In the genomic region with DNA sequence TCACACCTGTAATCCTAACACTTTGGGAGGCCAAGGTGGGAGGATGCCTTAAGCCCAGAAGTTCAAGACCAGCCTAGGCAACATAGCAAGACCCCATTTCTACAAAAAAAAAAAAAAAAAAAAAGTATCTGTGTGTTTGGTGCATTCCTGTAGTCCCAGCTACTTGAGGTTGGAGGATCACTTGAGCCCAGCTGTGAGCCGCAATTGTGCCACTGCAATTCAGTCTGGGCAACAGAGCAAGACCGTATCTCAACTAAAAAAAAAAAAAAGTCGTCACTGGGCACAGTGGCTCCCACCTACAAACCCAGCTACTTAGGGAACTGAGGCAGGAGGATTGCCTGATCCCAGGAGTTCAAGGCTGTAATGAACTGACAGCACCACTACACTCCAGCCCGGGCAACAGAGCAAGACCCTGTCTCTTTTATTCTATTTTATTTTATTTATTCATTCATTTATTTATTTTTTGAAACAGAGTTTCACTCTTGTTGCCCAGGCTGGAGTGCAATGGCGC, we compare ENCODE assay signal across 25 cellular contexts.
"Had no signal": no experiment of that assay in that cellular context is flagged by ENCODE, and none has a peak within 500 bp of the region (broad histone marks: within the 10 kb centered on the region; RNA-seq: fewer than 3 reads in every experiment).

No MANE protein-coding gene starts in this region.

- H3K9me3 Mint-ChIP-seq: dendritic cell treated with granulocyte-macrophage colony-stimulating factor and Interleukin-4, amounts not matched to agents 40 ng/mL and 50 ng/mL, for 4 days; effector memory CD8-positive, alpha-beta T cell; endodermal cell; mesothelial cell of epicardium had no signal

- H3K4me1 ChIP-seq: colonic mucosa, lower lobe of right lung had no signal

- H3K4me1 Mint-ChIP-seq: mesothelial cell of epicardium had no signal

- H3K4me3 Mint-ChIP-seq: dendritic cell treated with granulocyte-macrophage colony-stimulating factor and Interleukin-4, amounts not matched to agents 40 ng/mL and 50 ng/mL, for 4 days; effector memory CD8-positive, alpha-beta T cell; endodermal cell; mesothelial cell of epicardium had no signal

- H3K27me3 ChIP-seq: colonic mucosa, esophagus squamous epithelium, gastrocnemius medialis, heart right ventricle, left lung had no signal

- H3K9me3 ChIP-seq: colonic mucosa, esophagus squamous epithelium, gastrocnemius medialis, left lung, lower lobe of right lung, mucosa of descending colon had no signal

- H3K27ac Mint-ChIP-seq: endodermal cell, mesothelial cell of epicardium had no signal

- ATAC-seq: effector memory CD8-positive, alpha-beta T cell; gastrocnemius medialis; heart right ventricle; left lung; left ventricle myocardium superior; lower lobe of right lung; mucosa of descending colon had no signal

- H3K27me3 Mint-ChIP-seq: effector memory CD8-positive, alpha-beta T cell had no signal

- DNase-seq: colonic mucosa; cortex of kidney; effector CD8-positive, alpha-beta T cell; effector memory CD8-positive, alpha-beta T cell; endodermal cell; erythroblast; esophagus squamous epithelium; foreskin fibroblast; foreskin melanocyte; gastrocnemius medialis; glutamatergic neuron; heart right ventricle; hippocampal formation; left cardiac atrium; left lung; left ventricle myocardium superior; lower lobe of right lung; mesenchymal stem cell; mucosa of descending colon had no signal

- H3K27ac ChIP-seq: colonic mucosa, epithelial cell of prostate, esophagus squamous epithelium, gastrocnemius medialis, lower lobe of right lung had no signal

- H3K36me3 ChIP-seq: colonic mucosa, esophagus squamous epithelium, gastrocnemius medialis, heart right ventricle, left lung, lower lobe of right lung had no signal

- H3K4me3 ChIP-seq: colonic mucosa, esophagus squamous epithelium, gastrocnemius medialis, heart right ventricle, left lung, lower lobe of right lung, mucosa of descending colon had no signal

- H3K36me3 Mint-ChIP-seq: mesothelial cell of epicardium had no signal

- FAIRE-seq: endometrium, islet of Langerhans, keratinocyte had no signal
